1 cellular context compared by ENCODE assay signal in the genomic region with DNA sequence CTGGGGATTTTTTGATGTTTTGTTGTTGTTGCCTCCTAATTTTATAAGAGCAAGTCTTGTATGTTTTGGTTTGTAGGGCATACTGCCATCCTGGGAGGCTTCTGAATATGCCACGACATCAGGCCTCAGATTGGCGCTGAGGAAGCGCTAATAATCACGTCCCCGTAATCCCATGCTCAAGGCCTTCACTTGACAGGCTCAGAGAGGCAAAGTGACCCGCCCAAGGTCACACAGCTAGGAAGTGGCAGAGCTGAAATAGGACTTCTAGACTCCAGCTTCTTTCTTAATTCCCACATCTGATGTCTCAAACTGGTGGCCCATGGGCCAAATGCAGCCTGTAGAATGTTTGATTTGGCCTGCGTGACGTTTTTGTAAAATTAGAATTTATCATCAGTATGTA.
TF ChIP-seq lines count a peak whose summit lies in the region.

No MANE protein-coding gene starts in this region.

TF ChIP-seq in HepG2, 621 proteins besides CTCF, POLR2A, EP300 and RAD21 (continued from another document):
- TF ChIP-seq, protein P1, sequence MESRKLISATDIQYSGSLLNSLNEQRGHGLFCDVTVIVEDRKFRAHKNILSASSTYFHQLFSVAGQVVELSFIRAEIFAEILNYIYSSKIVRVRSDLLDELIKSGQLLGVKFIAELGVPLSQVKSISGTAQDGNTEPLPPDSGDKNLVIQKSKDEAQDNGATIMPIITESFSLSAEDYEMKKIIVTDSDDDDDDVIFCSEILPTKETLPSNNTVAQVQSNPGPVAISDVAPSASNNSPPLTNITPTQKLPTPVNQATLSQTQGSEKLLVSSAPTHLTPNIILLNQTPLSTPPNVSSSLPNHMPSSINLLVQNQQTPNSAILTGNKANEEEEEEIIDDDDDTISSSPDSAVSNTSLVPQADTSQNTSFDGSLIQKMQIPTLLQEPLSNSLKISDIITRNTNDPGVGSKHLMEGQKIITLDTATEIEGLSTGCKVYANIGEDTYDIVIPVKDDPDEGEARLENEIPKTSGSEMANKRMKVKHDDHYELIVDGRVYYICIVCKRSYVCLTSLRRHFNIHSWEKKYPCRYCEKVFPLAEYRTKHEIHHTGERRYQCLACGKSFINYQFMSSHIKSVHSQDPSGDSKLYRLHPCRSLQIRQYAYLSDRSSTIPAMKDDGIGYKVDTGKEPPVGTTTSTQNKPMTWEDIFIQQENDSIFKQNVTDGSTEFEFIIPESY (CRISPR knock-in tag; IDR thresholded peaks at IDR 0.05): peak; percentile 69; the same call in 1 of the 2 replicates
- TF ChIP-seq ZNF598 (CRISPR knock-in tag; IDR thresholded peaks at IDR 0.05; ENCODE audit: borderline replicate concordance) (0 out of 2 replicates have a peak, but pooled peaks have one; percentile 15), KDM1A (CRISPR knock-in tag; IDR thresholded peaks at IDR 0.05) (peak; percentile 87), ZMYM3 (CRISPR knock-in tag; IDR thresholded peaks at IDR 0.05) (peak; percentile 86), ATF7 (IDR thresholded peaks at IDR 0.05) (no peak), ATF7 (CRISPR knock-in tag; IDR thresholded peaks at IDR 0.05) (no peak)
